ENCODE assay signal across 11 cellular contexts in the genomic region with DNA sequence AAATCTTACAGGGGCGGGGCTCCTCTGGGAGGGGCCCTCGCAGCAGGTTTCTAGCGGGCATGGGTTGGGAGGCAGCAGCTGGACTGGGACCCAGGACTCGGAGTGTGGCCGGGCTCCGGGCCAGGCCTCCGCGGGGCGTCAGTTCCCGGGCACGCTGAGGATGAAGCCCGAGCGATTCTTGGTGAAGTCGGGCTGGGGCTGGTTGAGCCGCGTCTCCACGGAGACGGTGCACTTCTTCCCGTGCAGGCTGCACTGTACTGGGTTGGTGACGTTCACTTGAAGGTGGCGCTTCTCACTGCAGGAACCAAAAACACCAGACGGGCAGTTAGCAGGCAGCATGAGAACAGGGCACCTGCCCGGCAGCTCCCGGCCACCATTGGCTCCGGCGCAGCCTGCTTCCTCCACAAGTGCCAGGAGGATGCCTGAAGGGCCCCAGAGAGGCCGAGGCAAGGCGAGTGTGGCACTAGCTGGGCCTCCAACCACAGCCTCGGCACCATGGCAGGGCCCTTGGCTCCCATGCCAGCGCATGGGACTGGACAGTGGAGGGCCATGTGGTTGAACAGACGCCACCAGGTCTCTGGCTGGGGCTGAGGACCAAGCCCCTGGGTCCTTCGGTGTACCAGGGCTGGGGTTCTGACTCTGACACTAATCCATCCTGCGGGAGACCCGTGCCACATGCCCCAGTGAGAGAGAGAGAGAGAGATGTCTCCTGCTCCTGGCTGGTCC. TPM values are rescaled to one million over a fixed set of nuclear protein-coding genes. Genes with fewer than 3 reads are reported as not detected.
DNase-seq lines count a peak whose midpoint lies in the region; ATAC-seq lines count a peak whose summit lies in the region.
"Had no signal": no experiment of that assay in that cellular context is flagged by ENCODE, and none has a peak within 500 bp of the region (broad histone marks: within the 10 kb centered on the region; RNA-seq: fewer than 3 reads in every experiment).

No MANE protein-coding gene starts in this region.

- no peak overlapping the region for H3K27ac Mint-ChIP-seq in dendritic cell treated with granulocyte-macrophage colony-stimulating factor and Interleukin-4, amounts not matched to agents 40 ng/mL and 50 ng/mL, for 4 days

- H3K4me3 Mint-ChIP-seq in dendritic cell treated with granulocyte-macrophage colony-stimulating factor and Interleukin-4, amounts not matched to agents 40 ng/mL and 50 ng/mL, for 4 days = peak overlapping the region; percentile 26

- no peaks in the 10 kb centered on the region for H3K9me3 Mint-ChIP-seq in dendritic cell treated with granulocyte-macrophage colony-stimulating factor and Interleukin-4, amounts not matched to agents 40 ng/mL and 50 ng/mL, for 4 days

- ATAC-seq in HG02938 (IDR thresholded peaks at IDR 0.05; ENCODE audit: unreplicated experiment) = no peak

- H3K27me3 ChIP-seq in H7 (ENCODE audit: control insufficient read depth, insufficient read depth, low read length) = no peaks in the 10 kb centered on the region
- H3K27me3 ChIP-seq: brain microvascular endothelial cell had no signal

- H3K4me3 ChIP-seq in H7 (ENCODE audit: insufficient read depth, low read depth, low read length) = no peak overlapping the region

- no peaks in the 10 kb centered on the region for H3K36me3 Mint-ChIP-seq in dendritic cell treated with granulocyte-macrophage colony-stimulating factor and Interleukin-4, amounts not matched to agents 40 ng/mL and 50 ng/mL, for 4 days (ENCODE audit: low read depth)

- DNase-seq in A172 (ENCODE audit: low spot score) = peak; percentile 87
- peak; percentile 62 for DNase-seq in H7
- DNase-seq in NCI-H526 treated with DMSO at 0.1 percent for 48 hours (lab: John Stamatoyannopoulos, UW) = peak; percentile 39
- no peak for DNase-seq in stimulated activated CD8-positive, alpha-beta memory T cell treated with anti-CD3 and anti-CD28 coated beads, Interleukin-4, amount 100 ng/mL, for 48 hours
- DNase-seq in amniotic stem cell (lab: John Stamatoyannopoulos, UW) = no peak
- no peak for DNase-seq in stimulated activated CD4-positive, alpha-beta T cell treated with anti-CD3 and anti-CD28 coated beads, Interleukin-15, amount 100 ng/mL, for 24 hours
- DNase-seq: activated CD4-positive, alpha-beta T cell treated with anti-CD3 and anti-CD28 coated beads for 4 hours; brain microvascular endothelial cell; foreskin melanocyte had no signal

- H3K27me3 Mint-ChIP-seq in dendritic cell treated with granulocyte-macrophage colony-stimulating factor and Interleukin-4, amounts not matched to agents 40 ng/mL and 50 ng/mL, for 4 days = peaks cover 4% of the 10 kb centered on the region

- H3K4me1 Mint-ChIP-seq in dendritic cell treated with granulocyte-macrophage colony-stimulating factor and Interleukin-4, amounts not matched to agents 40 ng/mL and 50 ng/mL, for 4 days (ENCODE audit: low read depth) = peaks cover 49% of the 10 kb centered on the region

- intact Hi-C loops in dendritic cell treated with granulocyte-macrophage colony-stimulating factor and Interleukin-4, amounts not matched to agents 40 ng/mL and 50 ng/mL, for 4 days (cut with micrococcal nuclease) = no loop called here

- H3K36me3 ChIP-seq in H7 (replicated peaks; ENCODE audit: control insufficient read depth, insufficient read depth, low read length) = peaks cover under 1% of the 10 kb centered on the region; the same call in 1 of the 2 replicates
- H3K36me3 ChIP-seq: brain microvascular endothelial cell had no signal

RNA-seq across cellular contexts. Expression of a gene that starts 8.0 kb away (rescaled TPM):
- 5.0 and 6.3 TPM in 2 replicates for total RNA-seq in A172 (2014; rRNA removed; shearing (Covaris generic))
- total RNA-seq in H7 (2014; rRNA removed; shearing (Covaris generic)) = 9.9 and 10.5 TPM in 2 replicates

RNA-seq across cellular contexts. Expression of a gene that starts 50.5 kb away (rescaled TPM):
- 214 and 304 TPM in 2 replicates for total RNA-seq in A172 (2014; rRNA removed; shearing (Covaris generic))
- 101 and 121 TPM in 2 replicates for total RNA-seq in H7 (2014; rRNA removed; shearing (Covaris generic))

Comparison
In these comparisons a context has a peak if more than half of its experiments do, and no peak if none do; other contexts are left out.
1. DNase-seq: peak in A172 (single experiment), H7 (single experiment) and NCI-H526 treated with DMSO at 0.1 percent for 48 hours (single experiment); none in stimulated activated CD8-positive, alpha-beta memory T cell treated with anti-CD3 and anti-CD28 coated beads, Interleukin-4, amount 100 ng/mL, for 48 hours (single experiment), amniotic stem cell (single experiment) and stimulated activated CD4-positive, alpha-beta T cell treated with anti-CD3 and anti-CD28 coated beads, Interleukin-15, amount 100 ng/mL, for 24 hours (single experiment).